ENCODE assay signal across 15 cellular contexts in genomic region chr11:78036313-78036712, GRCh38. TPM values are rescaled to one million over a fixed set of nuclear protein-coding genes. Genes with fewer than 3 reads are reported as not detected.
A peak's percentile ranks its signal among the peaks of the same experiment; 100 is the strongest.
DNase-seq lines count a peak whose midpoint lies in the region; ATAC-seq, FAIRE-seq and TF ChIP-seq lines count a peak whose summit lies in the region.
"Had no signal": no experiment of that assay in that cellular context is flagged by ENCODE, and none has a peak within 500 bp of the region (broad histone marks: within the 10 kb centered on the region; RNA-seq: fewer than 3 reads in every experiment).

No MANE protein-coding gene starts in this region.

- in situ Hi-C loops in GM23248 (cut with MboI) (no loop called here), K562 (cut with MboI) (no loop called here)

- H3K4me2 ChIP-seq in GM23248 (ENCODE audit: unreplicated experiment) (no peak overlapping the region), K562 (ENCODE audit: insufficient read depth, low read length) (no peak overlapping the region)

- H3K27ac ChIP-seq in GM23248 (no peak overlapping the region), K562 (ENCODE audit: extremely low read depth, low read depth, low read length) (no peak overlapping the region), right lobe of liver (peak overlapping the region in 2 of 3 donors; percentile 42 to 74), stomach (peak overlapping the region; percentile 64 to 91 (median 72))

- intact Hi-C loops in K562 (cut with micrococcal nuclease): no loop called here
- intact Hi-C loops in right lobe of liver (cut with DNase I): no loop called here
- intact Hi-C loops in stomach (cut with DNase I; ENCODE audit: low total_unique reads): no loop called here

- CTCF ChIA-PET in K562 (lab: Yijun Ruan, JAX; ENCODE audit: low intra/inter-chr PET ratio): no interaction called here

- TF ChIP-seq RAD21 in K562 (CRISPR knock-in tag; conservative IDR thresholded peaks at IDR 0.05 in 1 of 2, IDR thresholded peaks at IDR 0.05 in 1 of 2): no peak

- no peak for TF ChIP-seq POLR2A in K562 (conservative IDR thresholded peaks at IDR 0.05)
- no peak for TF ChIP-seq POLR2A in right lobe of liver (IDR thresholded peaks at IDR 0.05)
- TF ChIP-seq POLR2A in stomach (IDR thresholded peaks at IDR 0.05): no peak

- H3K79me2 ChIP-seq in GM23248 (ENCODE audit: insufficient read depth) (0 out of 2 replicates have a peak, but pooled peaks cover 4% of the 10 kb centered on the region), K562 (ENCODE audit: control insufficient read depth, insufficient read depth, low read length) (no peaks in the 10 kb centered on the region)

- H3K36me3 ChIP-seq in GM23248 (ENCODE audit: low read depth): no peaks in the 10 kb centered on the region
- H3K36me3 ChIP-seq in K562 (ENCODE audit: control insufficient read depth, insufficient read depth, low read length): no peaks in the 10 kb centered on the region
- H3K36me3 ChIP-seq in right lobe of liver: no peaks in the 10 kb centered on the region
- no peaks in the 10 kb centered on the region for H3K36me3 ChIP-seq in stomach
- H3K36me3 ChIP-seq: BE2C, HAP-1 had no signal

- H2AFZ ChIP-seq in GM23248 (peak overlapping the region; percentile 28; the same call in 1 of the 2 replicates), K562 (ENCODE audit: low read depth, low read length) (no peak overlapping the region)

- no peak for FAIRE-seq in K562 (lab: Jason Lieb, UNC)
- FAIRE-seq: G401.6, GM19239, H1 had no signal

- H4K20me1 ChIP-seq in GM23248 (ENCODE audit: insufficient read depth) (no peaks in the 10 kb centered on the region), K562 (replicated peaks; ENCODE audit: control insufficient read depth, insufficient read depth, low read length) (no peaks in the 10 kb centered on the region)

- POLR2A ChIA-PET in K562 (lab: Yijun Ruan, JAX): interaction anchor here (0.6 to 1.2 kb wide), 2 partner anchors 9 to 15 kb away, joined by 3 to 5 read pairs; no protein-coding TSS in a partner anchor

- DNase-seq in GM23248: no peak
- DNase-seq in K562 (ENCODE audit: extremely low read depth in 1 of 4, low spot score in 3 of 4): no peak
- DNase-seq in right lobe of liver: no peak
- DNase-seq in stomach: no peak
- no peak for DNase-seq in AG08396 (ENCODE audit: low spot score)
- no peak for DNase-seq in activated CD4-positive, alpha-beta T cell treated with anti-CD3 and anti-CD28 coated beads, Interleukin-2, amount 50 U/mL, for 1 hour
- no peak for DNase-seq in 8988T
- DNase-seq: CD4-positive, alpha-beta memory T cell had no signal

- ATAC-seq in K562: no peak
- ATAC-seq in right lobe of liver: no peak

- H3K4me1 ChIP-seq in GM23248 (ENCODE audit: insufficient read depth) (peaks cover 22% of the 10 kb centered on the region), K562 (replicated peaks in 1 of 2; ENCODE audit: control insufficient read depth in 2 of 2, insufficient read depth in 2 of 2, low read length in 2 of 2) (peaks cover 22 to 35% of the 10 kb centered on the region in 2 experiments), right lobe of liver (peaks cover 0 to 49% (median 16%) of the 10 kb centered on the region in 4 donors), stomach (peaks cover 42 to 61% (median 55%) of the 10 kb centered on the region in 4 donors)
- H3K4me1 ChIP-seq: HAP-1 had no signal

- H3K27me3 ChIP-seq in GM23248 (replicated peaks; ENCODE audit: insufficient read depth): no peaks in the 10 kb centered on the region
- no peaks in the 10 kb centered on the region; a peak in 1 of 5 replicates for H3K27me3 ChIP-seq in K562 (ENCODE audit: control insufficient read depth in 2 of 2, insufficient read depth in 2 of 2, low read length in 2 of 2)
- no peaks in the 10 kb centered on the region for H3K27me3 ChIP-seq in right lobe of liver
- H3K27me3 ChIP-seq in stomach: no peaks in the 10 kb centered on the region
- H3K27me3 ChIP-seq: BE2C had no signal

- TF ChIP-seq CTCF in K562 (IDR thresholded peaks at IDR 0.05 in 2 of 3, conservative IDR thresholded peaks at IDR 0.05 in 1 of 3; ENCODE audit: insufficient read depth in 2 of 3, low read depth in 1 of 3, low read length in 3 of 3) (no peak), right lobe of liver (IDR thresholded peaks at IDR 0.05) (no peak), stomach (IDR thresholded peaks at IDR 0.05) (no peak)

- no TSS peak for BruUV-seq in K562 (replicated peaks; lab: Mats Ljungman, UMichigan)

- 80% methylated on average over 3 of the region's 3 CpGs for WGBS in GM23248 (ENCODE audit: low coverage in 1 of 2, low lambda C conversion rate in 2 of 2, missing lambda C conversion rate in 2 of 2), 2 experiments
- WGBS in K562 (ENCODE audit: insufficient coverage, low coverage, missing lambda C conversion rate): 68% methylated on average over 3 of the region's 3 CpGs
- 73% methylated on average over 3 of the region's 3 CpGs for WGBS in right lobe of liver (ENCODE audit: insufficient coverage, low coverage, low lambda C conversion rate, missing lambda C conversion rate)
- 75 to 84% (median 78%) methylated on average over 3 of the region's 3 CpGs for WGBS in stomach, 5 donors

- H3K9ac ChIP-seq in GM23248 (no peak overlapping the region), K562 (ENCODE audit: insufficient read depth in 1 of 2, low read depth in 2 of 2, low read length in 2 of 2) (no peak overlapping the region)

- H3F3A ChIP-seq in GM23248 (ENCODE audit: insufficient read depth): peaks cover 13% of the 10 kb centered on the region

- TF ChIP-seq EP300 in K562 (IDR thresholded peaks at IDR 0.05; ENCODE audit: low read length): no peak
- no peak for TF ChIP-seq EP300 in stomach (IDR thresholded peaks at IDR 0.05)

- H3K4me3 ChIP-seq in GM23248: no peak overlapping the region
- H3K4me3 ChIP-seq in K562: no peak overlapping the region
- no peak overlapping the region for H3K4me3 ChIP-seq in right lobe of liver
- no peak overlapping the region for H3K4me3 ChIP-seq in stomach
- H3K4me3 ChIP-seq: HAP-1 had no signal

- no peaks in the 10 kb centered on the region for H3K9me2 ChIP-seq in GM23248 (ENCODE audit: insufficient read depth)

- H3K9me1 ChIP-seq in K562 (ENCODE audit: control insufficient read depth, insufficient read depth, low read length): no peaks in the 10 kb centered on the region

- H3K9me3 ChIP-seq in GM23248 (ENCODE audit: low read depth): no peaks in the 10 kb centered on the region
- H3K9me3 ChIP-seq in K562 (replicated peaks; ENCODE audit: control insufficient read depth, insufficient read depth, low read depth, low read length): no peaks in the 10 kb centered on the region
- no peaks in the 10 kb centered on the region for H3K9me3 ChIP-seq in right lobe of liver
- no peaks in the 10 kb centered on the region for H3K9me3 ChIP-seq in stomach
- H3K9me3 ChIP-seq: HAP-1 had no signal

RNA-seq across cellular contexts. Expression of gene KCTD14, which starts 13.2 kb away (rescaled TPM):
- 0.63 and 1.4 TPM in 2 replicates for total RNA-seq in GM23248 (2014; rRNA removed; shearing (Covaris generic))
- polyA plus RNA-seq in GM23248 (2016; fragmentation: Nextera tagmentation; extraction: Ambion mirVana) (0.85 and 1.0 TPM in 2 replicates), K562 (2011; rRNA removed) (0.11 and 0.20 TPM in 2 replicates), K562 (2014; fragmentation: Illumina TruSeq; extraction: Trizol) (0.14 and 0.30 TPM in 2 replicates), K562 (2014; fragmentation: Nextera tagmentation; extraction: Ambion mirVana) (under 1 TPM in 1 of 2 experiments, not detected in 1; 0.29 TPM), K562 (2014; rRNA removed) (0.04 TPM in 1 of 2 replicates, not detected in the other), stomach (10 to 100 TPM in 2 of 3 donors, 1 to 10 TPM in 1; 8.9 to 27.2 (median 13.3) TPM)
- total RNA-seq in K562 (2011; cell fraction: chromatin; rRNA removed; ENCODE audit: low replicate concordance): 0.40 and 0.51 TPM in 2 replicates
- total RNA-seq in K562 (2011; cell fraction: nucleolus; rRNA removed): 0.39 TPM in 1 of 2 replicates, not detected in the other
- 0.29 TPM in 1 of 2 replicates, not detected in the other for total RNA-seq in K562 (2011; cell fraction: nucleoplasm; rRNA removed)
- total RNA-seq in K562 (2014; rRNA removed) (0.08 TPM in 1 of 2 replicates, not detected in the other), K562 (2014; rRNA removed; fragmentation: Illumina TruSeq; extraction: Trizol) (0.11 TPM in 1 of 2 replicates, not detected in the other), K562 (2015; rRNA removed; fragmentation: Illumina TruSeq; extraction: Trizol) (0.14 and 0.15 TPM in 2 replicates), K562 (2021) (0.09 and 0.29 TPM in 2 replicates), right lobe of liver (10 to 100 TPM in 1 of 6 experiments, 1 to 10 TPM in 5; 4.8 to 12.1 (median 6.3) TPM), stomach (10 to 100 TPM in 4 of 5 donors, 1 to 10 TPM in 1; 2.3 to 62.0 (median 14.7) TPM)
- 0.10 TPM in 1 of 2 replicates, not detected in the other for polyA plus RNA-seq in K562 (2011; cell fraction: cytosol; rRNA removed)
- 0.07 and 0.21 TPM in 2 replicates for polyA plus RNA-seq in K562 (2011; cell fraction: nucleus; rRNA removed)
- polyA plus RNA-seq in K562 (2012): 0.14 and 0.32 TPM in 2 replicates
- polyA minus RNA-seq in K562 (2011; rRNA and poly(A)+ RNA removed): 0.18 TPM in 1 of 2 replicates, not detected in the other
- not detected in 2 replicates for polyA minus RNA-seq in K562 (2011; cell fraction: cytosol; rRNA and poly(A)+ RNA removed)
- polyA minus RNA-seq in K562 (2011; cell fraction: nucleus; rRNA and poly(A)+ RNA removed): not detected in 2 replicates
- polyA plus RNA-seq: CD4-positive, alpha-beta memory T cell had no signal

RNA-seq across cellular contexts. Expression of gene THRSP, which starts 27.3 kb away (rescaled TPM):
- not detected in 2 replicates for total RNA-seq in GM23248 (2014; rRNA removed; shearing (Covaris generic))
- polyA plus RNA-seq in GM23248 (2016; fragmentation: Nextera tagmentation; extraction: Ambion mirVana) (not detected in 2 replicates), K562 (2011; rRNA removed) (0.29 and 0.43 TPM in 2 replicates), K562 (2014; fragmentation: Illumina TruSeq; extraction: Trizol) (0.28 TPM in 2 replicates), K562 (2014; fragmentation: Nextera tagmentation; extraction: Ambion mirVana) (under 1 TPM; 0.23 to 0.34 TPM), K562 (2014; rRNA removed) (0.09 and 0.56 TPM in 2 replicates), stomach (1 to 10 TPM in 1 of 3 donors, under 1 TPM in 1, not detected in 1; 0.33 to 1.4 TPM)
- total RNA-seq in K562 (2011; cell fraction: chromatin; rRNA removed; ENCODE audit: low replicate concordance): 2.3 and 2.8 TPM in 2 replicates
- total RNA-seq in K562 (2011; cell fraction: nucleolus; rRNA removed): 2.2 and 2.5 TPM in 2 replicates
- total RNA-seq in K562 (2011; cell fraction: nucleoplasm; rRNA removed): 1.8 and 2.3 TPM in 2 replicates
- total RNA-seq in K562 (2014; rRNA removed) (0.24 and 0.36 TPM in 2 replicates), K562 (2014; rRNA removed; fragmentation: Illumina TruSeq; extraction: Trizol) (not detected in 2 replicates), K562 (2015; rRNA removed; fragmentation: Illumina TruSeq; extraction: Trizol) (not detected in 2 replicates), K562 (2021) (0.16 and 0.31 TPM in 2 replicates), right lobe of liver (10 to 100 TPM in 4 of 6 experiments, 1 to 10 TPM in 2; 3.0 to 92.0 (median 40.1) TPM), stomach (under 1 TPM in 1 of 5 donors, not detected in 4; 0.55 TPM)
- 0.15 and 0.18 TPM in 2 replicates for polyA plus RNA-seq in K562 (2011; cell fraction: cytosol; rRNA removed)
- polyA plus RNA-seq in K562 (2011; cell fraction: nucleus; rRNA removed): 1.0 and 1.1 TPM in 2 replicates
- 0.13 and 1.6 TPM in 2 replicates for polyA plus RNA-seq in K562 (2012)
- polyA minus RNA-seq in K562 (2011; rRNA and poly(A)+ RNA removed): 0.74 TPM in 1 of 2 replicates, not detected in the other
- not detected in 2 replicates for polyA minus RNA-seq in K562 (2011; cell fraction: cytosol; rRNA and poly(A)+ RNA removed)
- polyA minus RNA-seq in K562 (2011; cell fraction: nucleus; rRNA and poly(A)+ RNA removed): 0.54 TPM in 1 of 2 replicates, not detected in the other
- total RNA-seq: A172; CD4-positive, alpha-beta memory T cell; H1 had no signal
- polyA plus RNA-seq: IgD-negative memory B cell had no signal

RNA-seq across cellular contexts. Expression of gene INTS4, which starts 41.8 kb away (rescaled TPM):
- 27.3 and 29.3 TPM in 2 replicates for total RNA-seq in GM23248 (2014; rRNA removed; shearing (Covaris generic))
- polyA plus RNA-seq in GM23248 (2016; fragmentation: Nextera tagmentation; extraction: Ambion mirVana): 25.8 and 27.0 TPM in 2 replicates
- 159 and 242 TPM in 2 replicates for total RNA-seq in K562 (2011; cell fraction: chromatin; rRNA removed; ENCODE audit: low replicate concordance)
- 85.3 and 92.9 TPM in 2 replicates for total RNA-seq in K562 (2011; cell fraction: nucleolus; rRNA removed)
- 108 and 134 TPM in 2 replicates for total RNA-seq in K562 (2011; cell fraction: nucleoplasm; rRNA removed)
- 28.4 and 35.8 TPM in 2 replicates for total RNA-seq in K562 (2014; rRNA removed)
- 50.8 and 53.4 TPM in 2 replicates for total RNA-seq in K562 (2014; rRNA removed; fragmentation: Illumina TruSeq; extraction: Trizol)
- total RNA-seq in K562 (2015; rRNA removed; fragmentation: Illumina TruSeq; extraction: Trizol): 38.5 and 42.6 TPM in 2 replicates
- 48.3 and 49.9 TPM in 2 replicates for total RNA-seq in K562 (2021)
- polyA plus RNA-seq in K562 (2011; rRNA removed): 48.0 and 48.1 TPM in 2 replicates
- 42.6 and 44.6 TPM in 2 replicates for polyA plus RNA-seq in K562 (2011; cell fraction: cytosol; rRNA removed)
- 138 and 151 TPM in 2 replicates for polyA plus RNA-seq in K562 (2011; cell fraction: nucleus; rRNA removed)
- polyA plus RNA-seq in K562 (2012): 34.4 and 51.3 TPM in 2 replicates
- polyA plus RNA-seq in K562 (2014; fragmentation: Illumina TruSeq; extraction: Trizol): 35.0 and 41.7 TPM in 2 replicates
- 10 to 100 TPM; 31.1 to 44.5 TPM for polyA plus RNA-seq in K562 (2014; fragmentation: Nextera tagmentation; extraction: Ambion mirVana)
- polyA plus RNA-seq in K562 (2014; rRNA removed): 44.6 and 45.0 TPM in 2 replicates
- 77.0 and 79.3 TPM in 2 replicates for polyA minus RNA-seq in K562 (2011; rRNA and poly(A)+ RNA removed)
- 22.6 and 34.1 TPM in 2 replicates for polyA minus RNA-seq in K562 (2011; cell fraction: cytosol; rRNA and poly(A)+ RNA removed)
- polyA minus RNA-seq in K562 (2011; cell fraction: nucleus; rRNA and poly(A)+ RNA removed): 72.7 and 114 TPM in 2 replicates
- total RNA-seq in right lobe of liver: 10 to 100 TPM in 5 of 6 experiments, 1 to 10 TPM in 1; 8.3 to 19.0 (median 14.7) TPM
- 10 to 100 TPM; 10.7 to 92.8 (median 30.0) TPM for total RNA-seq in stomach
- polyA plus RNA-seq in stomach: 10 to 100 TPM; 12.4 to 16.9 (median 13.3) TPM

RNA-seq across cellular contexts. Expression of gene NDUFC2, which starts 43.3 kb away (rescaled TPM):
- total RNA-seq in GM23248 (2014; rRNA removed; shearing (Covaris generic)): 69.0 and 86.6 TPM in 2 replicates
- polyA plus RNA-seq in GM23248 (2016; fragmentation: Nextera tagmentation; extraction: Ambion mirVana) (462 and 471 TPM in 2 replicates), K562 (2011; rRNA removed) (229 and 257 TPM in 2 replicates), K562 (2014; fragmentation: Illumina TruSeq; extraction: Trizol) (355 and 561 TPM in 2 replicates), K562 (2014; fragmentation: Nextera tagmentation; extraction: Ambion mirVana) (1,000 to 10,000 TPM in 1 of 2 experiments, 100 to 1,000 TPM in 1; 987 to 1,119 TPM), K562 (2014; rRNA removed) (473 and 511 TPM in 2 replicates), stomach (100 to 1,000 TPM; 110 to 121 (median 119) TPM)
- total RNA-seq in K562 (2011; cell fraction: chromatin; rRNA removed; ENCODE audit: low replicate concordance): 48.5 and 69.6 TPM in 2 replicates
- 160 and 217 TPM in 2 replicates for total RNA-seq in K562 (2011; cell fraction: nucleolus; rRNA removed)
- total RNA-seq in K562 (2011; cell fraction: nucleoplasm; rRNA removed): 103 and 113 TPM in 2 replicates
- total RNA-seq in K562 (2014; rRNA removed) (269 and 325 TPM in 2 replicates), K562 (2014; rRNA removed; fragmentation: Illumina TruSeq; extraction: Trizol) (156 and 168 TPM in 2 replicates), K562 (2015; rRNA removed; fragmentation: Illumina TruSeq; extraction: Trizol) (504 and 554 TPM in 2 replicates), K562 (2021) (442 and 486 TPM in 2 replicates), right lobe of liver (100 to 1,000 TPM; 105 to 265 (median 183) TPM), stomach (100 to 1,000 TPM in 2 of 5 donors, 10 to 100 TPM in 2, not detected in 1; 53.6 to 336 (median 92.4) TPM)
- 517 and 937 TPM in 2 replicates for polyA plus RNA-seq in K562 (2011; cell fraction: cytosol; rRNA removed)
- polyA plus RNA-seq in K562 (2011; cell fraction: nucleus; rRNA removed): 85.7 and 88.0 TPM in 2 replicates
- 593 and 1,047 TPM in 2 replicates for polyA plus RNA-seq in K562 (2012)
- polyA minus RNA-seq in K562 (2011; rRNA and poly(A)+ RNA removed): 20.7 and 29.0 TPM in 2 replicates
- 93.0 and 102 TPM in 2 replicates for polyA minus RNA-seq in K562 (2011; cell fraction: cytosol; rRNA and poly(A)+ RNA removed)
- 37.6 and 79.6 TPM in 2 replicates for polyA minus RNA-seq in K562 (2011; cell fraction: nucleus; rRNA and poly(A)+ RNA removed)

Comparison
In these comparisons a context has a peak if more than half of its experiments do, and no peak if none do; other contexts are left out.
1. H3K27ac ChIP-seq: peak in right lobe of liver (2 of 3) and stomach (5 of 5); none in GM23248 (single experiment) and K562 (single experiment).